In genomic region chr21:16198546-16198945, GRCh38 we compare ENCODE assay signal across 26 cellular contexts.
DNase-seq lines count a peak whose midpoint lies in the region; ATAC-seq, FAIRE-seq and TF ChIP-seq lines count a peak whose summit lies in the region.
"Had no signal": no experiment of that assay in that cellular context is flagged by ENCODE, and none has a peak within 500 bp of the region (broad histone marks: within the 10 kb centered on the region; RNA-seq: fewer than 3 reads in every experiment).

No MANE protein-coding gene starts in this region.

- no peak for ATAC-seq in gastrocnemius medialis
- no peak for ATAC-seq in natural killer cell
- ATAC-seq: HCT116 had no signal

- no peak for TF ChIP-seq POLR2A in gastrocnemius medialis (IDR thresholded peaks at IDR 0.05)

- in situ Hi-C loops in gastrocnemius medialis (cut with MboI; ENCODE audit: low sequenced_read_pairs in 4 of 4): loop anchor here in 3 of 4 donors (5.0 to 25.0 kb wide), 5 partner anchors 104 to 389 kb away; no protein-coding TSS in a partner anchor

- WGBS in mesendoderm (ENCODE audit: extremely low coverage, insufficient coverage, low lambda C conversion rate): no CpG with 5 or more reads among the region's 3 CpGs
- WGBS in neuronal stem cell (ENCODE audit: extremely low coverage in 2 of 2, insufficient read length in 2 of 2, insufficient replicate concordance in 1 of 2), 2 donors: no CpG with 5 or more reads among the region's 3 CpGs

- H3K14ac ChIP-seq in neuronal stem cell (ENCODE audit: low read length): no peak overlapping the region

- H3K4me2 ChIP-seq in astrocyte (ENCODE audit: low read length) (peak overlapping the region; percentile 24), mesendoderm (ENCODE audit: low read length) (no peak overlapping the region), neuronal stem cell (ENCODE audit: insufficient read depth, low read length, poor library complexity, severe bottlenecking) (no peak overlapping the region)
- H3K4me2 ChIP-seq: smooth muscle cell had no signal

- no peaks in the 10 kb centered on the region for H3K9me3 Mint-ChIP-seq in activated naive CD4-positive, alpha-beta T cell treated with anti-CD3 and anti-CD28 coated beads, Interleukin-2, amount 10 ng/mL, durations not matched to agents 7 days and 5 days
- H3K9me3 Mint-ChIP-seq in astrocyte (ENCODE audit: unreplicated experiment) (peaks cover 2% of the 10 kb centered on the region), natural killer cell (peaks cover 2 to 5% of the 10 kb centered on the region in 2 donors)
- H3K9me3 Mint-ChIP-seq: T-helper 1 cell treated with Interleukin-12 subunit alpha and Interleukin-12 subunit beta and Interleukin-4 antibody, amounts not matched to agents 30 μg/mL and 1 μg/mL, for 36 hours had no signal

- peak overlapping the region; percentile 38 for H3K27ac Mint-ChIP-seq in activated naive CD4-positive, alpha-beta T cell treated with anti-CD3 and anti-CD28 coated beads, Interleukin-2, amount 10 ng/mL, durations not matched to agents 7 days and 5 days
- H3K27ac Mint-ChIP-seq in astrocyte (ENCODE audit: unreplicated experiment) (no peak overlapping the region), natural killer cell (no peak overlapping the region)
- H3K27ac Mint-ChIP-seq: T-helper 1 cell treated with Interleukin-12 subunit alpha and Interleukin-12 subunit beta and Interleukin-4 antibody, amounts not matched to agents 30 μg/mL and 1 μg/mL, for 36 hours had no signal

- H4K20me1 ChIP-seq in astrocyte (ENCODE audit: insufficient read depth, low read length): no peaks in the 10 kb centered on the region

- H3K9me3 ChIP-seq in astrocyte (ENCODE audit: insufficient read depth, low read depth, low read length) (no peaks in the 10 kb centered on the region), gastrocnemius medialis (no peaks in the 10 kb centered on the region), neuronal stem cell (replicated peaks in 1 of 2; ENCODE audit: control insufficient read depth in 2 of 2, insufficient read depth in 1 of 2, low read depth in 1 of 2, low read length in 2 of 2) (peaks cover 0 to 38% of the 10 kb centered on the region in 2 donors)
- H3K9me3 ChIP-seq: tibial artery had no signal

- no peak overlapping the region for H4K5ac ChIP-seq in mesendoderm (ENCODE audit: low read length)

- peaks cover 4% of the 10 kb centered on the region for H3K4me1 ChIP-seq in astrocyte (ENCODE audit: insufficient read depth, low read length)
- peaks cover 1% of the 10 kb centered on the region for H3K4me1 ChIP-seq in mesendoderm (ENCODE audit: control insufficient read depth, low read depth, low read length)
- H3K4me1 ChIP-seq in gastrocnemius medialis: peaks cover 14% of the 10 kb centered on the region in 2 donors
- peaks cover 2 to 8% of the 10 kb centered on the region in 2 donors for H3K4me1 ChIP-seq in neuronal stem cell (ENCODE audit: control insufficient read depth in 2 of 2, insufficient read depth in 1 of 2, low read depth in 1 of 2, low read length in 2 of 2)

- H3K36me3 Mint-ChIP-seq in activated naive CD4-positive, alpha-beta T cell treated with anti-CD3 and anti-CD28 coated beads, Interleukin-2, amount 10 ng/mL, durations not matched to agents 7 days and 5 days: no peaks in the 10 kb centered on the region
- H3K36me3 Mint-ChIP-seq in astrocyte (ENCODE audit: low read depth, unreplicated experiment): no peaks in the 10 kb centered on the region
- H3K36me3 Mint-ChIP-seq in natural killer cell: no peaks in the 10 kb centered on the region

- H2AFZ ChIP-seq in astrocyte (ENCODE audit: low read depth, low read length) (no peak overlapping the region), neuronal stem cell (ENCODE audit: low read length) (no peak overlapping the region)

- H2BK5ac ChIP-seq in mesendoderm (ENCODE audit: low read length) (no peak overlapping the region), neuronal stem cell (ENCODE audit: low read length) (no peak overlapping the region)

- no peak overlapping the region for H3K56ac ChIP-seq in mesendoderm (ENCODE audit: low read length)

- peaks cover 12% of the 10 kb centered on the region for H3K4me1 Mint-ChIP-seq in activated naive CD4-positive, alpha-beta T cell treated with anti-CD3 and anti-CD28 coated beads, Interleukin-2, amount 10 ng/mL, durations not matched to agents 7 days and 5 days
- H3K4me1 Mint-ChIP-seq in astrocyte (ENCODE audit: low read depth, unreplicated experiment): peaks cover 15% of the 10 kb centered on the region
- H3K4me1 Mint-ChIP-seq in natural killer cell: no peaks in the 10 kb centered on the region

- H3K4ac ChIP-seq in mesendoderm (ENCODE audit: low read depth, low read length): no peak overlapping the region
- no peak overlapping the region for H3K4ac ChIP-seq in neuronal stem cell (ENCODE audit: low read length)

- H3K27me3 Mint-ChIP-seq in activated naive CD4-positive, alpha-beta T cell treated with anti-CD3 and anti-CD28 coated beads, Interleukin-2, amount 10 ng/mL, durations not matched to agents 7 days and 5 days: peaks cover 9% of the 10 kb centered on the region
- H3K27me3 Mint-ChIP-seq in astrocyte (ENCODE audit: low read depth, unreplicated experiment) (no peaks in the 10 kb centered on the region), natural killer cell (ENCODE audit: low read depth in 2 of 2) (no peaks in the 10 kb centered on the region)

- H3K18ac ChIP-seq in mesendoderm (ENCODE audit: low read length) (no peak overlapping the region), neuronal stem cell (ENCODE audit: low read length) (no peak overlapping the region)

- H2BK12ac ChIP-seq in neuronal stem cell (ENCODE audit: low read length): no peak overlapping the region

- TF ChIP-seq CTCF in astrocyte (IDR thresholded peaks at IDR 0.05; ENCODE audit: insufficient read depth, low read depth, low read length) (no peak), gastrocnemius medialis (IDR thresholded peaks at IDR 0.05 in 4 of 5, conservative IDR thresholded peaks at IDR 0.05 in 1 of 5) (no peak), natural killer cell (IDR thresholded peaks at IDR 0.05) (no peak)

- H3K9ac ChIP-seq in astrocyte (ENCODE audit: low read length): no peak overlapping the region
- H3K9ac ChIP-seq in mesendoderm (ENCODE audit: low read length): no peak overlapping the region
- H3K9ac ChIP-seq in neuronal stem cell (ENCODE audit: low read depth, low read length, poor library complexity): no peak overlapping the region

- no peak for FAIRE-seq in astrocyte (lab: Jason Lieb, UNC)
- FAIRE-seq: TTC549 had no signal

- intact Hi-C loops in gastrocnemius medialis (cut with DNase I; ENCODE audit: low total_unique reads) (loop anchor here (5.0 to 10.0 kb wide), 3 partner anchors 84 to 376 kb away; no protein-coding TSS in a partner anchor), natural killer cell (cut with micrococcal nuclease) (no loop called here)

- H2BK15ac ChIP-seq in mesendoderm (replicated peaks; ENCODE audit: low read depth) (no peak overlapping the region), neuronal stem cell (ENCODE audit: low read length) (no peak overlapping the region)

- H4K8ac ChIP-seq in mesendoderm (ENCODE audit: low read depth, low read length) (no peak overlapping the region), neuronal stem cell (ENCODE audit: low read depth, low read length) (no peak overlapping the region)

- H3K27me3 ChIP-seq in astrocyte (ENCODE audit: insufficient read depth, low read length) (no peaks in the 10 kb centered on the region), mesendoderm (ENCODE audit: insufficient read depth, low read length, poor library complexity) (no peaks in the 10 kb centered on the region), gastrocnemius medialis (no peaks in the 10 kb centered on the region), neuronal stem cell (ENCODE audit: control insufficient read depth in 3 of 3, insufficient read depth in 3 of 3, low read depth in 1 of 3, low read length in 3 of 3) (no peaks in the 10 kb centered on the region)
- H3K27me3 ChIP-seq: heart right ventricle, tibial artery had no signal

- H3K23ac ChIP-seq in mesendoderm (ENCODE audit: low read length) (no peak overlapping the region), neuronal stem cell (ENCODE audit: low read depth, low read length, poor library complexity) (no peak overlapping the region)

- H3K79me2 ChIP-seq in astrocyte (ENCODE audit: insufficient read depth, low read length) (peaks cover 68% of the 10 kb centered on the region), mesendoderm (ENCODE audit: control insufficient read depth, insufficient read depth, low read length) (no peaks in the 10 kb centered on the region)

- H2AK5ac ChIP-seq in mesendoderm (ENCODE audit: low read length) (no peak overlapping the region), neuronal stem cell (ENCODE audit: low read depth, low read length) (no peak overlapping the region)

- no peak for DNase-seq in activated naive CD4-positive, alpha-beta T cell treated with anti-CD3 and anti-CD28 coated beads, Interleukin-2, amount 10 ng/mL, durations not matched to agents 7 days and 5 days
- DNase-seq in activated naive CD4-positive, alpha-beta T cell (lab: John Stamatoyannopoulos, UW): no peak
- DNase-seq in astrocyte (ENCODE audit: low read depth): peak; percentile 24
- peak; percentile 28 for DNase-seq in mesendoderm
- DNase-seq in gastrocnemius medialis: no peak
- DNase-seq in H4 (ENCODE audit: low spot score): no peak
- no peak for DNase-seq in natural killer cell
- DNase-seq in neuronal stem cell (ENCODE audit: low spot score): no peak
- DNase-seq: activated gamma-delta T cell treated with Interleukin-2 at 50 U/mL for 16 hours; activated T-cell treated with anti-CD3 and anti-CD28 coated beads, Interleukin-2, amount 50 U/mL, for 1 hour; AML-193; DMS53; KG1; NCI-H1436; NCI-H446 treated with DMSO at 0.1 percent for 48 hours; occipital lobe; retina; stimulated activated CD4-positive, alpha-beta T cell treated with anti-CD3 and anti-CD28 coated beads, Interleukin-2, amount 100 ng/mL, for 24 hours; tibial artery had no signal

- H3K4me3 Mint-ChIP-seq in activated naive CD4-positive, alpha-beta T cell treated with anti-CD3 and anti-CD28 coated beads, Interleukin-2, amount 10 ng/mL, durations not matched to agents 7 days and 5 days: no peak overlapping the region
- H3K4me3 Mint-ChIP-seq in astrocyte (ENCODE audit: unreplicated experiment) (no peak overlapping the region), natural killer cell (no peak overlapping the region)
- H3K4me3 Mint-ChIP-seq: T-helper 1 cell treated with Interleukin-12 subunit alpha and Interleukin-12 subunit beta and Interleukin-4 antibody, amounts not matched to agents 30 μg/mL and 1 μg/mL, for 36 hours had no signal

- H4K91ac ChIP-seq in neuronal stem cell (ENCODE audit: low read depth, low read length, poor library complexity): no peak overlapping the region

- no peak overlapping the region for H3K27ac ChIP-seq in astrocyte (ENCODE audit: low read depth, low read length)
- no peak overlapping the region for H3K27ac ChIP-seq in mesendoderm (ENCODE audit: low read depth, low read length)
- H3K27ac ChIP-seq in gastrocnemius medialis: peak overlapping the region; percentile 22 to 84 (median 46)
- no peak overlapping the region for H3K27ac ChIP-seq in neuronal stem cell (replicated peaks; ENCODE audit: low read length)
- H3K27ac ChIP-seq: epithelial cell of prostate, RWPE1 had no signal

- H3K36me3 ChIP-seq in astrocyte (ENCODE audit: insufficient read depth, low read length) (no peaks in the 10 kb centered on the region), mesendoderm (ENCODE audit: control insufficient read depth, insufficient read depth, low read length) (no peaks in the 10 kb centered on the region), gastrocnemius medialis (no peaks in the 10 kb centered on the region), neuronal stem cell (replicated peaks in 1 of 2; ENCODE audit: control insufficient read depth in 2 of 2, insufficient read depth in 2 of 2, low read length in 2 of 2) (peaks cover 0 to 17% of the 10 kb centered on the region in 2 donors)
- H3K36me3 ChIP-seq: heart right ventricle, tibial artery had no signal

- H2BK120ac ChIP-seq in mesendoderm (ENCODE audit: low read depth, low read length) (no peak overlapping the region), neuronal stem cell (ENCODE audit: low read depth, low read length) (no peak overlapping the region)

- CTCF ChIA-PET in activated naive CD4-positive, alpha-beta T cell treated with anti-CD3 and anti-CD28 coated beads, Interleukin-2, amount 10 ng/mL, durations not matched to agents 7 days and 5 days (lab: Charles Lee): no interaction called here

- H3K4me3 ChIP-seq in astrocyte (ENCODE audit: insufficient read depth, low read depth, low read length) (no peak overlapping the region), mesendoderm (ENCODE audit: low read length) (no peak overlapping the region), gastrocnemius medialis (no peak overlapping the region), neuronal stem cell (ENCODE audit: low read length in 2 of 2) (no peak overlapping the region)
- H3K4me3 ChIP-seq: heart right ventricle, smooth muscle cell, tibial artery had no signal

- H3K79me1 ChIP-seq in mesendoderm (ENCODE audit: low read length) (no peaks in the 10 kb centered on the region), neuronal stem cell (ENCODE audit: low read depth, low read length) (no peaks in the 10 kb centered on the region)

Comparison
In these comparisons a context has a peak if more than half of its experiments do, and no peak if none do; other contexts are left out.
1. DNase-seq: peak in astrocyte (single experiment) and mesendoderm (single experiment); none in activated naive CD4-positive, alpha-beta T cell treated with anti-CD3 and anti-CD28 coated beads, Interleukin-2, amount 10 ng/mL, durations not matched to agents 7 days and 5 days (single experiment), activated naive CD4-positive, alpha-beta T cell (0 of 4), gastrocnemius medialis (0 of 2), H4 (single experiment), natural killer cell (single experiment) and neuronal stem cell (single experiment).
2. H3K27ac ChIP-seq: peak in gastrocnemius medialis (4 of 4); none in astrocyte (single experiment), mesendoderm (single experiment) and neuronal stem cell (single experiment).